In the genomic region with DNA sequence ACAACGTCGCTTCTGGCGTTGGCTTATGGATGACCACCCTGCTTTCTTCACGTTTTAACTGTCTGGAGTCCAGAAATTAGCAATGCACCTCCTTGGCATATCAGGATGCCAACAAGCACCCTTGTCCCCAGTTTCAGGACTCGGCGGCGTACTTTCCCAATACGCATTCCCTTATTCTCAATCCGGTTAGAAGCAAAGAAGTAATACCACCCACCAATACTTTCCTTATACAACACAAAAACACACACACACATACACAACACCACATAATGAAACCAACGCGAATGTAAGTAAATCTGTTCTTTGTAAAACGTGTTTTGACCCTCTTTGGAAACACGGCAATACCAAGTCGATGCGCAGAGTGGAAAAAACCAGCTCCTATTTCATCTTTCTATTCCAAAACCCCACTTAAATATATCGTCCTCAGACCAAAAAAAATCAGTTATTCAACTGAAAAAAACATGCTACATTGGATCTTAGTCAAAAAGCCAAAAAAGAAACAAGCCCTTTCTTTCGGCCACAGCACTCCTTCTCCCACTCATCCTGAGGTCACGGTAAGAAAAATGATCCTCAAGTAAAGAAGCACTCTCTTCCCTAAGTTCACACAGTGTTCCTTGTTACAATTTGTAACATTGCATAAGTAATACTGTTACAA, we compare ENCODE assay signal across 8 cellular contexts. TPM values are rescaled to one million over a fixed set of nuclear protein-coding genes. Genes with fewer than 3 reads are reported as not detected.
DNase-seq lines count a peak whose midpoint lies in the region; ATAC-seq and TF ChIP-seq lines count a peak whose summit lies in the region.

No MANE protein-coding gene starts in this region.

- H3K4me3 Mint-ChIP-seq in WTC11 (peak overlapping the region; percentile 74), endothelial cell (ENCODE audit: unreplicated experiment) (peak overlapping the region; percentile 45)

- H3K27me3 ChIP-seq in mucosa of stomach (ENCODE audit: control insufficient read depth, insufficient read depth, low read length) = no peaks in the 10 kb centered on the region

- H3K4me3 ChIP-seq in mucosa of stomach (ENCODE audit: low read length) (no peak overlapping the region), urinary bladder (ENCODE audit: low read depth, low read length) (no peak overlapping the region)

- no peaks in the 10 kb centered on the region for H3K9me3 ChIP-seq in mucosa of stomach (ENCODE audit: control insufficient read depth, low read length)

- peaks cover 39% of the 10 kb centered on the region for H3K4me1 Mint-ChIP-seq in WTC11
- H3K4me1 Mint-ChIP-seq in endothelial cell (ENCODE audit: unreplicated experiment) = peaks cover 28% of the 10 kb centered on the region

- peak overlapping the region; percentile 98 for H3K9ac ChIP-seq in mucosa of stomach (ENCODE audit: low read length)

- H3K27ac Mint-ChIP-seq in WTC11 = peak overlapping the region; percentile 100
- peak overlapping the region; percentile 99 for H3K27ac Mint-ChIP-seq in endothelial cell (ENCODE audit: unreplicated experiment)

- peak overlapping the region; percentile 98 for H3K27ac ChIP-seq in urinary bladder (ENCODE audit: low read depth)

- no peaks in the 10 kb centered on the region for H3K36me3 ChIP-seq in mucosa of stomach (ENCODE audit: control insufficient read depth, insufficient read depth, low read length)
- H3K36me3 ChIP-seq in urinary bladder (ENCODE audit: insufficient read depth) = no peaks in the 10 kb centered on the region

- 27% methylated on average over 18 of the region's 18 CpGs for WGBS in urinary bladder

- DNase-seq in AG08396 (ENCODE audit: low spot score) = peak; percentile 76
- DNase-seq in NCI-H2227 (lab: John Stamatoyannopoulos, UW; ENCODE audit: unreplicated experiment) = peak; percentile 88
- no peak for DNase-seq in WTC11 (ENCODE audit: low spot score)
- peak; percentile 18 for DNase-seq in endothelial cell (ENCODE audit: low spot score)

- POLR2A ChIA-PET in WTC11 (lab: Charles Lee) = interaction anchor here (0.6 to 3.7 kb wide), 20 partner anchors 7 to 1795 kb away, joined by 3 to 43 read pairs (median 7); partner anchors contain the start of genes ARL4D and DHX8

- H3K27me3 Mint-ChIP-seq in WTC11 (ENCODE audit: low read depth) (no peaks in the 10 kb centered on the region), endothelial cell (ENCODE audit: unreplicated experiment) (peaks cover 10% of the 10 kb centered on the region)

- TF ChIP-seq CTCF in WTC11 (IDR thresholded peaks at IDR 0.05) (no peak), endothelial cell (IDR thresholded peaks at IDR 0.05; ENCODE audit: unreplicated experiment) (no peak)

- peak; percentile 49 for ATAC-seq in GM18517 (IDR thresholded peaks at IDR 0.05; ENCODE audit: unreplicated experiment)
- ATAC-seq in HG03097 (IDR thresholded peaks at IDR 0.05; ENCODE audit: low FRiP score, unreplicated experiment) = peak; percentile 29
- peak; percentile 14 for ATAC-seq in WTC11

- CTCF ChIA-PET in WTC11 (lab: Charles Lee) = interaction anchor here (0.9 to 3.5 kb wide), 8 partner anchors 20 to 399 kb away, joined by 3 to 38 read pairs (median 7); partner anchors contain the start of genes ARL4D and DHX8

- H3K9me3 Mint-ChIP-seq in WTC11 (peaks cover 4% of the 10 kb centered on the region; the same call in 1 of the 2 replicates), endothelial cell (ENCODE audit: unreplicated experiment) (no peaks in the 10 kb centered on the region)

- H3K4me1 ChIP-seq in mucosa of stomach (ENCODE audit: control insufficient read depth, insufficient read depth, low read length) = peaks cover 18% of the 10 kb centered on the region
- no peaks in the 10 kb centered on the region for H3K4me1 ChIP-seq in urinary bladder (ENCODE audit: insufficient read depth)

- peaks cover 3% of the 10 kb centered on the region; the same call in 1 of the 2 replicates for H3K36me3 Mint-ChIP-seq in WTC11
- H3K36me3 Mint-ChIP-seq in endothelial cell (ENCODE audit: low read depth, unreplicated experiment) = peaks cover 5% of the 10 kb centered on the region

TF ChIP-seq in WTC11, 78 proteins besides CTCF, POLR2A, EP300 and RAD21 (continues in another document):
- TF ChIP-seq, protein P1, sequence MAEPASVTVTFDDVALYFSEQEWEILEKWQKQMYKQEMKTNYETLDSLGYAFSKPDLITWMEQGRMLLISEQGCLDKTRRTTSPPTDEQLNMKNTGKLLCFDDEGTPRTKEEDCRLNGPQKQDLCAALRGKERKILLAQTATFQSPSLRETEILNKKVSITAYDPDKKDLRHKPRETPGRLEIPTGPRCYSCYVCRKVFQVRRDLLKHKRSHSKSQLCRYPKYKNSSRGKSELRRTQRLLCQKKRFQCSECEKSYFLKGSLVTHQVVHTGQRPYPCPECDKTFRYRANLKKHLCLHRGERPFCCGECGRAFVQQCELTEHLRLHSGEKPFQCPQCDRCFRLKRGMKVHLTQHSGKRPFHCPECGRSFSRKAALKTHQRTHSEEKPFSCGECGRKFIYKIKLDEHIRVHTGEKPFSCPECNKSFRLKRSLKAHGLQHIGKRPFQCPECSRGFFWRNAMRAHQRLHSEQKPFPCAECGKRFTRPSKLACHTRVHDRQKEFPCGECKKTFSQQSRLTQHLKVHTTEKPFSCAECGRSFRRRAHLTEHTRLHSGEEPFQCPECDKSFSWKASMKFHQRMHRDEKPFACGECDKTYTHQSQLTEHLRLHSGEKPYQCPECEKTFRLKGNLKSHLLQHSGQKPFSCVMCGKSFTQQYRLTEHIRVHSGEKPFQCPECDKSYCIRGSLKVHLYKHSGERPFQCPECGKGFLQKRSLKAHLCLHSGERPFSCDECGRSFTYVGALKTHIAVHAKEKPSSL (CRISPR knock-in tag; conservative IDR thresholded peaks at IDR 0.05) = peak; percentile 97
- TF ChIP-seq PREB (CRISPR knock-in tag; IDR thresholded peaks at IDR 0.05; ENCODE audit: borderline replicate concordance) = peak; percentile 66; the same call in 1 of the 2 replicates
- TF ChIP-seq PRRX2 (CRISPR knock-in tag; IDR thresholded peaks at IDR 0.05) = peak; percentile 97
- TF ChIP-seq ERG (CRISPR knock-in tag; IDR thresholded peaks at IDR 0.05) = peak; percentile 97
- peak; percentile 78 for TF ChIP-seq SOX15 (CRISPR knock-in tag; IDR thresholded peaks at IDR 0.05)
- TF ChIP-seq NR2C2 (CRISPR knock-in tag; IDR thresholded peaks at IDR 0.05) = no peak
- 0 out of 2 replicates have a peak, but pooled peaks have one; percentile 16 for TF ChIP-seq IRF1 (CRISPR knock-in tag; IDR thresholded peaks at IDR 0.05)
- TF ChIP-seq MLX (CRISPR knock-in tag; IDR thresholded peaks at IDR 0.05) = peak; percentile 68; the same call in 1 of the 2 replicates
- peak; percentile 98 for TF ChIP-seq NFATC4 (CRISPR knock-in tag; IDR thresholded peaks at IDR 0.05)

RNA-seq across cellular contexts. Expression of gene ARL4D, which starts 31.1 kb away (rescaled TPM):
- 11.9 to 13.4 TPM (median 13.0 TPM) in 3 replicates for total RNA-seq in WTC11 (2021)
- 35.7 TPM for total RNA-seq in endothelial cell (ENCODE audit: unreplicated experiment)
- total RNA-seq in urinary bladder = 14.8 TPM
- 112 TPM for polyA plus RNA-seq in urinary bladder
